Comparison of ENCODE assay signal across 1 cellular context in the genomic region with DNA sequence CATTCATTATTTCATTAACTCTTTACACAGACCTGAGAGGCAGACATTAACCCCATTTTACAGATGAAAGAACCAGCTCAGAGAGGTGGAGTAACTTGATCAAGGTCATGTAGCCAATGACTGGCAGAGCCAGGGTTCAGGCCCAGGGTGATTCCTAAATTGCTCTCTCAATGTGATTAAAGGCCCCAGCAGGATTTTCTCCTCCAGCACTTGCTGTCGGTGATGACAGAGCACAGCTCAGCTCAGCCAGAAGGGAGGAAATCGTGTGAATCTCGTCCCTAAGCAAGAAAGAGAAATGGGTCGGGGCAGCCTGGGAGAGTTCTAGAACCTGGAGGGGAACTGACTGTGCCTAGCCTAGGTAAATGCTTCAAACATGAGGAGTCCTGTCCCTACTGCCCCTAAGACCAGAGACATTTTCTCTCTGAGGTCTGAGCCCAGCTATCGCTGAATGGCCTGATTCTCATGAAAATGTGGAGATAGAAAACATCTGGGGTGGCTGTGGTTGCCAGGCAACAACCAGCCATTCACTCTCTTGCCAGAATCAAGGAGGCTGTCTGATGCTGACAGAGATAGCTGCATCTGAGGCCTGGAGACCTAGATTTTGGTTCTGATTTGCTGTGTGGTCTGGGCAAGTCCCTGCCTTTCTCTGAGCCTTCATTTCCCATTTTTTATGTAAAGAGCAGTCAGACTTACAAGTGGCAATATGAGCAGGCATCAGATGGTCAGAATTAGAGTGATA.
A peak's percentile ranks its signal among the peaks of the same experiment; 100 is the strongest.
TF ChIP-seq lines count a peak whose summit lies in the region.

No MANE protein-coding gene starts in this region.

TF ChIP-seq in GM12878, 131 proteins besides CTCF, POLR2A, EP300 and RAD21:
- TF ChIP-seq, protein P1, sequence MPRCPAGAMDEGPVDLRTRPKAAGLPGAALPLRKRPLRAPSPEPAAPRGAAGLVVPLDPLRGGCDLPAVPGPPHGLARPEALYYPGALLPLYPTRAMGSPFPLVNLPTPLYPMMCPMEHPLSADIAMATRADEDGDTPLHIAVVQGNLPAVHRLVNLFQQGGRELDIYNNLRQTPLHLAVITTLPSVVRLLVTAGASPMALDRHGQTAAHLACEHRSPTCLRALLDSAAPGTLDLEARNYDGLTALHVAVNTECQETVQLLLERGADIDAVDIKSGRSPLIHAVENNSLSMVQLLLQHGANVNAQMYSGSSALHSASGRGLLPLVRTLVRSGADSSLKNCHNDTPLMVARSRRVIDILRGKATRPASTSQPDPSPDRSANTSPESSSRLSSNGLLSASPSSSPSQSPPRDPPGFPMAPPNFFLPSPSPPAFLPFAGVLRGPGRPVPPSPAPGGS (IDR thresholded peaks at IDR 0.05; ENCODE audit: borderline replicate concordance, insufficient read depth, low read depth, low read length, poor library complexity, severe bottlenecking): no peak
- TF ChIP-seq, protein P2, sequence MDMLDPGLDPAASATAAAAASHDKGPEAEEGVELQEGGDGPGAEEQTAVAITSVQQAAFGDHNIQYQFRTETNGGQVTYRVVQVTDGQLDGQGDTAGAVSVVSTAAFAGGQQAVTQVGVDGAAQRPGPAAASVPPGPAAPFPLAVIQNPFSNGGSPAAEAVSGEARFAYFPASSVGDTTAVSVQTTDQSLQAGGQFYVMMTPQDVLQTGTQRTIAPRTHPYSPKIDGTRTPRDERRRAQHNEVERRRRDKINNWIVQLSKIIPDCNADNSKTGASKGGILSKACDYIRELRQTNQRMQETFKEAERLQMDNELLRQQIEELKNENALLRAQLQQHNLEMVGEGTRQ (IDR thresholded peaks at IDR 0.05; ENCODE audit: borderline replicate concordance, low read depth, low read length): no peak
- TF ChIP-seq FOXK2 (IDR thresholded peaks at IDR 0.05): no peak
- TF ChIP-seq EED (IDR thresholded peaks at IDR 0.05; ENCODE audit: low read depth): no peak
- no peak for TF ChIP-seq IRF4 (IDR thresholded peaks at IDR 0.05; ENCODE audit: low read depth, low read length)
- TF ChIP-seq, protein P3, sequence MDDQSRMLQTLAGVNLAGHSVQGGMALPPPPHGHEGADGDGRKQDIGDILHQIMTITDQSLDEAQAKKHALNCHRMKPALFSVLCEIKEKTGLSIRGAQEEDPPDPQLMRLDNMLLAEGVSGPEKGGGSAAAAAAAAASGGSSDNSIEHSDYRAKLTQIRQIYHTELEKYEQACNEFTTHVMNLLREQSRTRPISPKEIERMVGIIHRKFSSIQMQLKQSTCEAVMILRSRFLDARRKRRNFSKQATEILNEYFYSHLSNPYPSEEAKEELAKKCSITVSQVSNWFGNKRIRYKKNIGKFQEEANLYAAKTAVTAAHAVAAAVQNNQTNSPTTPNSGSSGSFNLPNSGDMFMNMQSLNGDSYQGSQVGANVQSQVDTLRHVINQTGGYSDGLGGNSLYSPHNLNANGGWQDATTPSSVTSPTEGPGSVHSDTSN (IDR thresholded peaks at IDR 0.05; ENCODE audit: insufficient replicate concordance, low read depth, low read length): peak; percentile 17
- no peak for TF ChIP-seq SUZ12 (IDR thresholded peaks at IDR 0.05; ENCODE audit: unreplicated experiment)
- TF ChIP-seq CHD4 (IDR thresholded peaks at IDR 0.05): no peak
- no peak for TF ChIP-seq NFXL1 (IDR thresholded peaks at IDR 0.05; ENCODE audit: borderline replicate concordance)
- TF ChIP-seq BMI1 (IDR thresholded peaks at IDR 0.05; ENCODE audit: borderline replicate concordance): peak; percentile 76
- TF ChIP-seq DPF2 (IDR thresholded peaks at IDR 0.05): 0 out of 2 replicates have a peak, but pooled peaks have one; percentile 24
- no peak for TF ChIP-seq CREB1 (IDR thresholded peaks at IDR 0.05; ENCODE audit: low read depth)
- TF ChIP-seq, protein P4, sequence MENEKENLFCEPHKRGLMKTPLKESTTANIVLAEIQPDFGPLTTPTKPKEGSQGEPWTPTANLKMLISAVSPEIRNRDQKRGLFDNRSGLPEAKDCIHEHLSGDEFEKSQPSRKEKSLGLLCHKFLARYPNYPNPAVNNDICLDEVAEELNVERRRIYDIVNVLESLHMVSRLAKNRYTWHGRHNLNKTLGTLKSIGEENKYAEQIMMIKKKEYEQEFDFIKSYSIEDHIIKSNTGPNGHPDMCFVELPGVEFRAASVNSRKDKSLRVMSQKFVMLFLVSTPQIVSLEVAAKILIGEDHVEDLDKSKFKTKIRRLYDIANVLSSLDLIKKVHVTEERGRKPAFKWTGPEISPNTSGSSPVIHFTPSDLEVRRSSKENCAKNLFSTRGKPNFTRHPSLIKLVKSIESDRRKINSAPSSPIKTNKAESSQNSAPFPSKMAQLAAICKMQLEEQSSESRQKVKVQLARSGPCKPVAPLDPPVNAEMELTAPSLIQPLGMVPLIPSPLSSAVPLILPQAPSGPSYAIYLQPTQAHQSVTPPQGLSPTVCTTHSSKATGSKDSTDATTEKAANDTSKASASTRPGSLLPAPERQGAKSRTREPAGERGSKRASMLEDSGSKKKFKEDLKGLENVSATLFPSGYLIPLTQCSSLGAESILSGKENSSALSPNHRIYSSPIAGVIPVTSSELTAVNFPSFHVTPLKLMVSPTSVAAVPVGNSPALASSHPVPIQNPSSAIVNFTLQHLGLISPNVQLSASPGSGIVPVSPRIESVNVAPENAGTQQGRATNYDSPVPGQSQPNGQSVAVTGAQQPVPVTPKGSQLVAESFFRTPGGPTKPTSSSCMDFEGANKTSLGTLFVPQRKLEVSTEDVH (IDR thresholded peaks at IDR 0.05; ENCODE audit: low read depth, partially characterized antibody): no peak
- no peak for TF ChIP-seq RB1 (IDR thresholded peaks at IDR 0.05; ENCODE audit: borderline replicate concordance)
- TF ChIP-seq RUNX3 (IDR thresholded peaks at IDR 0.05; ENCODE audit: low read length): peak; percentile 50
- TF ChIP-seq, protein P5, sequence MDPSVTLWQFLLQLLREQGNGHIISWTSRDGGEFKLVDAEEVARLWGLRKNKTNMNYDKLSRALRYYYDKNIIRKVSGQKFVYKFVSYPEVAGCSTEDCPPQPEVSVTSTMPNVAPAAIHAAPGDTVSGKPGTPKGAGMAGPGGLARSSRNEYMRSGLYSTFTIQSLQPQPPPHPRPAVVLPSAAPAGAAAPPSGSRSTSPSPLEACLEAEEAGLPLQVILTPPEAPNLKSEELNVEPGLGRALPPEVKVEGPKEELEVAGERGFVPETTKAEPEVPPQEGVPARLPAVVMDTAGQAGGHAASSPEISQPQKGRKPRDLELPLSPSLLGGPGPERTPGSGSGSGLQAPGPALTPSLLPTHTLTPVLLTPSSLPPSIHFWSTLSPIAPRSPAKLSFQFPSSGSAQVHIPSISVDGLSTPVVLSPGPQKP (IDR thresholded peaks at IDR 0.05; ENCODE audit: low read depth, low read length): no peak
- no peak for TF ChIP-seq MTA3 (IDR thresholded peaks at IDR 0.05; ENCODE audit: borderline replicate concordance, low read length)
- TF ChIP-seq IKZF2 (IDR thresholded peaks at IDR 0.05): peak in 1 of 2 experiments; percentile 30; a peak in 1 of 4 replicates
- TF ChIP-seq MTA2 (IDR thresholded peaks at IDR 0.05; ENCODE audit: low read depth): no peak
- no peak for TF ChIP-seq MEF2A (IDR thresholded peaks at IDR 0.05; ENCODE audit: insufficient read depth, low read depth, low read length)
- TF ChIP-seq SPI1 (IDR thresholded peaks at IDR 0.05; ENCODE audit: borderline replicate concordance, insufficient read depth, low read depth, low read length): no peak
- no peak for TF ChIP-seq GABPA (IDR thresholded peaks at IDR 0.05; ENCODE audit: low read depth)
- no peak for TF ChIP-seq MYC (IDR thresholded peaks at IDR 0.05; ENCODE audit: insufficient read depth, insufficient read length, insufficient replicate concordance, low read length, severe bottlenecking)
- no peak for TF ChIP-seq NR2C2 (IDR thresholded peaks at IDR 0.05; ENCODE audit: borderline replicate concordance, control insufficient read depth, insufficient read length, low read depth)
- TF ChIP-seq, protein P6, sequence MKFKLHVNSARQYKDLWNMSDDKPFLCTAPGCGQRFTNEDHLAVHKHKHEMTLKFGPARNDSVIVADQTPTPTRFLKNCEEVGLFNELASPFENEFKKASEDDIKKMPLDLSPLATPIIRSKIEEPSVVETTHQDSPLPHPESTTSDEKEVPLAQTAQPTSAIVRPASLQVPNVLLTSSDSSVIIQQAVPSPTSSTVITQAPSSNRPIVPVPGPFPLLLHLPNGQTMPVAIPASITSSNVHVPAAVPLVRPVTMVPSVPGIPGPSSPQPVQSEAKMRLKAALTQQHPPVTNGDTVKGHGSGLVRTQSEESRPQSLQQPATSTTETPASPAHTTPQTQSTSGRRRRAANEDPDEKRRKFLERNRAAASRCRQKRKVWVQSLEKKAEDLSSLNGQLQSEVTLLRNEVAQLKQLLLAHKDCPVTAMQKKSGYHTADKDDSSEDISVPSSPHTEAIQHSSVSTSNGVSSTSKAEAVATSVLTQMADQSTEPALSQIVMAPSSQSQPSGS (IDR thresholded peaks at IDR 0.05; ENCODE audit: low read length): no peak
- TF ChIP-seq TCF12 (IDR thresholded peaks at IDR 0.05; ENCODE audit: low read depth, low read length): peak; percentile 34; the same call in 1 of the 2 replicates
- no peak for TF ChIP-seq IKZF1 (conservative IDR thresholded peaks at IDR 0.05)
TF ChIP-seq in GM12878: peak in this region for 6.
